ENCODE assay signal across 1 cellular context in the genomic region with DNA sequence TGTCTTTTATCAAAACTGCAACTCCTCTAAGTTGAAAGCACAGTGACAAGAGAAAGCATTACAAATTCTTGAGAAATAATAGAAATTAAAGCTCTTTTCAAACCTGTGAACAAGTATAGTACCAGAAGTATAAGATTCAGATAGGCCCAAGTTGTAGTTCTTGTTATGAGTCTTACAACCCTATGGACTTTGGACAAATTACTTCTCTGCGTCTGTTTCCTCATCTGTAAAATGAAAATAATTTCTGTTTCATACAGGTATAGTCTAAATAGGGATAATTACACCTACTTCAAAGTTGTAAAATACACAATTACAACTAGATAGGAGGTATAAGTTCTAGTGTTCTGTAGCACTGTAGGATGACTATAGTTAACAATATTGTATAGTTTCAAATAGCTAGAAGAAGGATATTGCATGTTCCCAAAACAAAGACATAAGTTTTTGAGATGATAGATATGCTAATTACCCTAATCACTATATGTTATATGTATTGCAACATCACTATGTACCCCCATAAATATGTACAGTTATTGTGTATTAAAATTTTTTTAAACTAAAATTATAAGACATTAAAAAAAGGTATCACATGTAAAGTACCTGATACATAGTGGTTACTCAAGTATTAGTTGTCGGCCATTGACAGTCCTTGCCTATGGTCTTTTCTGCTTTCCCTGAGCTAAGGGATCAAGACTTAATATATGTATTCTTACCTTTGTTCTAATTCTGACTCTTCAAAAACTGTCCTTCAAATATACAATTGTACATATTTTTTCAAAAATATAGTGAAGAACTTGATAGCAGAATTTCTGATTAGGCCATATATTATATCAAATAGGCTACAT.
TF ChIP-seq lines count a peak whose summit lies in the region.

No MANE protein-coding gene starts in this region.

TF ChIP-seq in K562, 482 proteins besides CTCF, POLR2A, EP300 and RAD21 (continued from another document and continues in another):
- TF ChIP-seq, protein P1, sequence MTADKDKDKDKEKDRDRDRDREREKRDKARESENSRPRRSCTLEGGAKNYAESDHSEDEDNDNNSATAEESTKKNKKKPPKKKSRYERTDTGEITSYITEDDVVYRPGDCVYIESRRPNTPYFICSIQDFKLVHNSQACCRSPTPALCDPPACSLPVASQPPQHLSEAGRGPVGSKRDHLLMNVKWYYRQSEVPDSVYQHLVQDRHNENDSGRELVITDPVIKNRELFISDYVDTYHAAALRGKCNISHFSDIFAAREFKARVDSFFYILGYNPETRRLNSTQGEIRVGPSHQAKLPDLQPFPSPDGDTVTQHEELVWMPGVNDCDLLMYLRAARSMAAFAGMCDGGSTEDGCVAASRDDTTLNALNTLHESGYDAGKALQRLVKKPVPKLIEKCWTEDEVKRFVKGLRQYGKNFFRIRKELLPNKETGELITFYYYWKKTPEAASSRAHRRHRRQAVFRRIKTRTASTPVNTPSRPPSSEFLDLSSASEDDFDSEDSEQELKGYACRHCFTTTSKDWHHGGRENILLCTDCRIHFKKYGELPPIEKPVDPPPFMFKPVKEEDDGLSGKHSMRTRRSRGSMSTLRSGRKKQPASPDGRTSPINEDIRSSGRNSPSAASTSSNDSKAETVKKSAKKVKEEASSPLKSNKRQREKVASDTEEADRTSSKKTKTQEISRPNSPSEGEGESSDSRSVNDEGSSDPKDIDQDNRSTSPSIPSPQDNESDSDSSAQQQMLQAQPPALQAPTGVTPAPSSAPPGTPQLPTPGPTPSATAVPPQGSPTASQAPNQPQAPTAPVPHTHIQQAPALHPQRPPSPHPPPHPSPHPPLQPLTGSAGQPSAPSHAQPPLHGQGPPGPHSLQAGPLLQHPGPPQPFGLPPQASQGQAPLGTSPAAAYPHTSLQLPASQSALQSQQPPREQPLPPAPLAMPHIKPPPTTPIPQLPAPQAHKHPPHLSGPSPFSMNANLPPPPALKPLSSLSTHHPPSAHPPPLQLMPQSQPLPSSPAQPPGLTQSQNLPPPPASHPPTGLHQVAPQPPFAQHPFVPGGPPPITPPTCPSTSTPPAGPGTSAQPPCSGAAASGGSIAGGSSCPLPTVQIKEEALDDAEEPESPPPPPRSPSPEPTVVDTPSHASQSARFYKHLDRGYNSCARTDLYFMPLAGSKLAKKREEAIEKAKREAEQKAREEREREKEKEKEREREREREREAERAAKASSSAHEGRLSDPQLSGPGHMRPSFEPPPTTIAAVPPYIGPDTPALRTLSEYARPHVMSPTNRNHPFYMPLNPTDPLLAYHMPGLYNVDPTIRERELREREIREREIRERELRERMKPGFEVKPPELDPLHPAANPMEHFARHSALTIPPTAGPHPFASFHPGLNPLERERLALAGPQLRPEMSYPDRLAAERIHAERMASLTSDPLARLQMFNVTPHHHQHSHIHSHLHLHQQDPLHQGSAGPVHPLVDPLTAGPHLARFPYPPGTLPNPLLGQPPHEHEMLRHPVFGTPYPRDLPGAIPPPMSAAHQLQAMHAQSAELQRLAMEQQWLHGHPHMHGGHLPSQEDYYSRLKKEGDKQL (CRISPR knock-in tag; IDR thresholded peaks at IDR 0.05; ENCODE audit: borderline replicate concordance) = no peak
- 0 out of 2 replicates have a peak, but pooled peaks have one; percentile 19 for TF ChIP-seq ARID1B (IDR thresholded peaks at IDR 0.05)
- TF ChIP-seq HDAC3 (IDR thresholded peaks at IDR 0.05; ENCODE audit: borderline replicate concordance, partially characterized antibody) = peak; percentile 49
- no peak for TF ChIP-seq CCAR2 (IDR thresholded peaks at IDR 0.05; ENCODE audit: low read depth, low read length)
- TF ChIP-seq NR3C1 (CRISPR knock-in tag; IDR thresholded peaks at IDR 0.05) = no peak
- TF ChIP-seq, protein P2, sequence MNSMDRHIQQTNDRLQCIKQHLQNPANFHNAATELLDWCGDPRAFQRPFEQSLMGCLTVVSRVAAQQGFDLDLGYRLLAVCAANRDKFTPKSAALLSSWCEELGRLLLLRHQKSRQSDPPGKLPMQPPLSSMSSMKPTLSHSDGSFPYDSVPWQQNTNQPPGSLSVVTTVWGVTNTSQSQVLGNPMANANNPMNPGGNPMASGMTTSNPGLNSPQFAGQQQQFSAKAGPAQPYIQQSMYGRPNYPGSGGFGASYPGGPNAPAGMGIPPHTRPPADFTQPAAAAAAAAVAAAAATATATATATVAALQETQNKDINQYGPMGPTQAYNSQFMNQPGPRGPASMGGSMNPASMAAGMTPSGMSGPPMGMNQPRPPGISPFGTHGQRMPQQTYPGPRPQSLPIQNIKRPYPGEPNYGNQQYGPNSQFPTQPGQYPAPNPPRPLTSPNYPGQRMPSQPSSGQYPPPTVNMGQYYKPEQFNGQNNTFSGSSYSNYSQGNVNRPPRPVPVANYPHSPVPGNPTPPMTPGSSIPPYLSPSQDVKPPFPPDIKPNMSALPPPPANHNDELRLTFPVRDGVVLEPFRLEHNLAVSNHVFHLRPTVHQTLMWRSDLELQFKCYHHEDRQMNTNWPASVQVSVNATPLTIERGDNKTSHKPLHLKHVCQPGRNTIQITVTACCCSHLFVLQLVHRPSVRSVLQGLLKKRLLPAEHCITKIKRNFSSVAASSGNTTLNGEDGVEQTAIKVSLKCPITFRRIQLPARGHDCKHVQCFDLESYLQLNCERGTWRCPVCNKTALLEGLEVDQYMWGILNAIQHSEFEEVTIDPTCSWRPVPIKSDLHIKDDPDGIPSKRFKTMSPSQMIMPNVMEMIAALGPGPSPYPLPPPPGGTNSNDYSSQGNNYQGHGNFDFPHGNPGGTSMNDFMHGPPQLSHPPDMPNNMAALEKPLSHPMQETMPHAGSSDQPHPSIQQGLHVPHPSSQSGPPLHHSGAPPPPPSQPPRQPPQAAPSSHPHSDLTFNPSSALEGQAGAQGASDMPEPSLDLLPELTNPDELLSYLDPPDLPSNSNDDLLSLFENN (IDR thresholded peaks at IDR 0.05; ENCODE audit: low read depth in 2 of 2, low read length in 2 of 2) = no peak
- TF ChIP-seq CEBPB (tag; IDR thresholded peaks at IDR 0.05) = peak; percentile 97
- TF ChIP-seq MED1 (CRISPR knock-in tag; IDR thresholded peaks at IDR 0.05; ENCODE audit: borderline replicate concordance) = no peak
- TF ChIP-seq ETS2 (tag; IDR thresholded peaks at IDR 0.05; ENCODE audit: borderline replicate concordance, poor library complexity, severe bottlenecking) = no peak
- no peak for TF ChIP-seq ZNF239 (CRISPR knock-in tag; IDR thresholded peaks at IDR 0.05)
- TF ChIP-seq CEBPG (CRISPR knock-in tag; IDR thresholded peaks at IDR 0.05) = no peak
- peak; percentile 91 to 94 for TF ChIP-seq CEBPG (tag; conservative IDR thresholded peaks at IDR 0.05 in 1 of 2, IDR thresholded peaks at IDR 0.05 in 1 of 2)
- TF ChIP-seq, protein P3, sequence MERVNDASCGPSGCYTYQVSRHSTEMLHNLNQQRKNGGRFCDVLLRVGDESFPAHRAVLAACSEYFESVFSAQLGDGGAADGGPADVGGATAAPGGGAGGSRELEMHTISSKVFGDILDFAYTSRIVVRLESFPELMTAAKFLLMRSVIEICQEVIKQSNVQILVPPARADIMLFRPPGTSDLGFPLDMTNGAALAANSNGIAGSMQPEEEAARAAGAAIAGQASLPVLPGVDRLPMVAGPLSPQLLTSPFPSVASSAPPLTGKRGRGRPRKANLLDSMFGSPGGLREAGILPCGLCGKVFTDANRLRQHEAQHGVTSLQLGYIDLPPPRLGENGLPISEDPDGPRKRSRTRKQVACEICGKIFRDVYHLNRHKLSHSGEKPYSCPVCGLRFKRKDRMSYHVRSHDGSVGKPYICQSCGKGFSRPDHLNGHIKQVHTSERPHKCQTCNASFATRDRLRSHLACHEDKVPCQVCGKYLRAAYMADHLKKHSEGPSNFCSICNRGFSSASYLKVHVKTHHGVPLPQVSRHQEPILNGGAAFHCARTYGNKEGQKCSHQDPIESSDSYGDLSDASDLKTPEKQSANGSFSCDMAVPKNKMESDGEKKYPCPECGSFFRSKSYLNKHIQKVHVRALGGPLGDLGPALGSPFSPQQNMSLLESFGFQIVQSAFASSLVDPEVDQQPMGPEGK (CRISPR knock-in tag; IDR thresholded peaks at IDR 0.05; ENCODE audit: borderline replicate concordance) = no peak
- TF ChIP-seq GATAD2A (IDR thresholded peaks at IDR 0.05) = no peak
- no peak for TF ChIP-seq CHD1 (IDR thresholded peaks at IDR 0.05; ENCODE audit: low read length)
- TF ChIP-seq POU5F1 (IDR thresholded peaks at IDR 0.05; ENCODE audit: borderline replicate concordance, low read depth, low read length, partially characterized antibody) = no peak
- TF ChIP-seq JUND (IDR thresholded peaks at IDR 0.05; ENCODE audit: borderline replicate concordance, low read depth, low read length) = no peak
- TF ChIP-seq JUND (tag; IDR thresholded peaks at IDR 0.05; ENCODE audit: borderline replicate concordance, low read depth, low read length) = no peak
- TF ChIP-seq, protein P4, sequence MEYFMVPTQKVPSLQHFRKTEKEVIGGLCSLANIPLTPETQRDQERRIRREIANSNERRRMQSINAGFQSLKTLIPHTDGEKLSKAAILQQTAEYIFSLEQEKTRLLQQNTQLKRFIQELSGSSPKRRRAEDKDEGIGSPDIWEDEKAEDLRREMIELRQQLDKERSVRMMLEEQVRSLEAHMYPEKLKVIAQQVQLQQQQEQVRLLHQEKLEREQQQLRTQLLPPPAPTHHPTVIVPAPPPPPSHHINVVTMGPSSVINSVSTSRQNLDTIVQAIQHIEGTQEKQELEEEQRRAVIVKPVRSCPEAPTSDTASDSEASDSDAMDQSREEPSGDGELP (CRISPR knock-in tag; IDR thresholded peaks at IDR 0.05; ENCODE audit: borderline replicate concordance) = no peak
- TF ChIP-seq, protein P5, sequence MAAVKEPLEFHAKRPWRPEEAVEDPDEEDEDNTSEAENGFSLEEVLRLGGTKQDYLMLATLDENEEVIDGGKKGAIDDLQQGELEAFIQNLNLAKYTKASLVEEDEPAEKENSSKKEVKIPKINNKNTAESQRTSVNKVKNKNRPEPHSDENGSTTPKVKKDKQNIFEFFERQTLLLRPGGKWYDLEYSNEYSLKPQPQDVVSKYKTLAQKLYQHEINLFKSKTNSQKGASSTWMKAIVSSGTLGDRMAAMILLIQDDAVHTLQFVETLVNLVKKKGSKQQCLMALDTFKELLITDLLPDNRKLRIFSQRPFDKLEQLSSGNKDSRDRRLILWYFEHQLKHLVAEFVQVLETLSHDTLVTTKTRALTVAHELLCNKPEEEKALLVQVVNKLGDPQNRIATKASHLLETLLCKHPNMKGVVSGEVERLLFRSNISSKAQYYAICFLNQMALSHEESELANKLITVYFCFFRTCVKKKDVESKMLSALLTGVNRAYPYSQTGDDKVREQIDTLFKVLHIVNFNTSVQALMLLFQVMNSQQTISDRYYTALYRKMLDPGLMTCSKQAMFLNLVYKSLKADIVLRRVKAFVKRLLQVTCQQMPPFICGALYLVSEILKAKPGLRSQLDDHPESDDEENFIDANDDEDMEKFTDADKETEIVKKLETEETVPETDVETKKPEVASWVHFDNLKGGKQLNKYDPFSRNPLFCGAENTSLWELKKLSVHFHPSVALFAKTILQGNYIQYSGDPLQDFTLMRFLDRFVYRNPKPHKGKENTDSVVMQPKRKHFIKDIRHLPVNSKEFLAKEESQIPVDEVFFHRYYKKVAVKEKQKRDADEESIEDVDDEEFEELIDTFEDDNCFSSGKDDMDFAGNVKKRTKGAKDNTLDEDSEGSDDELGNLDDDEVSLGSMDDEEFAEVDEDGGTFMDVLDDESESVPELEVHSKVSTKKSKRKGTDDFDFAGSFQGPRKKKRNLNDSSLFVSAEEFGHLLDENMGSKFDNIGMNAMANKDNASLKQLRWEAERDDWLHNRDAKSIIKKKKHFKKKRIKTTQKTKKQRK (IDR thresholded peaks at IDR 0.05; ENCODE audit: borderline replicate concordance, low read depth, low read length) = no peak
- TF ChIP-seq HIVEP1 (CRISPR knock-in tag; IDR thresholded peaks at IDR 0.05) = no peak
- no peak for TF ChIP-seq PTBP1 (IDR thresholded peaks at IDR 0.05; ENCODE audit: low read depth, low read length)
- no peak for TF ChIP-seq SIRT6 (IDR thresholded peaks at IDR 0.05; ENCODE audit: low read depth, low read length)
- peak; percentile 11; the same call in 1 of the 2 replicates for TF ChIP-seq ILF3 (IDR thresholded peaks at IDR 0.05; ENCODE audit: borderline replicate concordance)
- TF ChIP-seq, protein P6, sequence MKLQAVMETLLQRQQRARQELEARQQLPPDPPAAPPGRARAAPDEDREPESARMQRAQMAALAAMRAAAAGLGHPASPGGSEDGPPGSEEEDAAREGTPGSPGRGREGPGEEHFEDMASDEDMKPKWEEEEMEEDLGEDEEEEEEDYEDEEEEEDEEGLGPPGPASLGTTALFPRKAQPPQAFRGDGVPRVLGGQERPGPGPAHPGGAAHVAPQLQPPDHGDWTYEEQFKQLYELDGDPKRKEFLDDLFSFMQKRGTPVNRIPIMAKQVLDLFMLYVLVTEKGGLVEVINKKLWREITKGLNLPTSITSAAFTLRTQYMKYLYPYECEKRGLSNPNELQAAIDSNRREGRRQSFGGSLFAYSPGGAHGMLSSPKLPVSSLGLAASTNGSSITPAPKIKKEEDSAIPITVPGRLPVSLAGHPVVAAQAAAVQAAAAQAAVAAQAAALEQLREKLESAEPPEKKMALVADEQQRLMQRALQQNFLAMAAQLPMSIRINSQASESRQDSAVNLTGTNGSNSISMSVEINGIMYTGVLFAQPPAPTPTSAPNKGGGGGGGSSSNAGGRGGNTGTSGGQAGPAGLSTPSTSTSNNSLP (IDR thresholded peaks at IDR 0.05; ENCODE audit: borderline replicate concordance, low read depth, low read length) = peak; percentile 73; the same call in 1 of the 2 replicates
- TF ChIP-seq SPI1 (IDR thresholded peaks at IDR 0.05; ENCODE audit: borderline replicate concordance, low read depth, low read length) = no peak
- TF ChIP-seq, protein P7, sequence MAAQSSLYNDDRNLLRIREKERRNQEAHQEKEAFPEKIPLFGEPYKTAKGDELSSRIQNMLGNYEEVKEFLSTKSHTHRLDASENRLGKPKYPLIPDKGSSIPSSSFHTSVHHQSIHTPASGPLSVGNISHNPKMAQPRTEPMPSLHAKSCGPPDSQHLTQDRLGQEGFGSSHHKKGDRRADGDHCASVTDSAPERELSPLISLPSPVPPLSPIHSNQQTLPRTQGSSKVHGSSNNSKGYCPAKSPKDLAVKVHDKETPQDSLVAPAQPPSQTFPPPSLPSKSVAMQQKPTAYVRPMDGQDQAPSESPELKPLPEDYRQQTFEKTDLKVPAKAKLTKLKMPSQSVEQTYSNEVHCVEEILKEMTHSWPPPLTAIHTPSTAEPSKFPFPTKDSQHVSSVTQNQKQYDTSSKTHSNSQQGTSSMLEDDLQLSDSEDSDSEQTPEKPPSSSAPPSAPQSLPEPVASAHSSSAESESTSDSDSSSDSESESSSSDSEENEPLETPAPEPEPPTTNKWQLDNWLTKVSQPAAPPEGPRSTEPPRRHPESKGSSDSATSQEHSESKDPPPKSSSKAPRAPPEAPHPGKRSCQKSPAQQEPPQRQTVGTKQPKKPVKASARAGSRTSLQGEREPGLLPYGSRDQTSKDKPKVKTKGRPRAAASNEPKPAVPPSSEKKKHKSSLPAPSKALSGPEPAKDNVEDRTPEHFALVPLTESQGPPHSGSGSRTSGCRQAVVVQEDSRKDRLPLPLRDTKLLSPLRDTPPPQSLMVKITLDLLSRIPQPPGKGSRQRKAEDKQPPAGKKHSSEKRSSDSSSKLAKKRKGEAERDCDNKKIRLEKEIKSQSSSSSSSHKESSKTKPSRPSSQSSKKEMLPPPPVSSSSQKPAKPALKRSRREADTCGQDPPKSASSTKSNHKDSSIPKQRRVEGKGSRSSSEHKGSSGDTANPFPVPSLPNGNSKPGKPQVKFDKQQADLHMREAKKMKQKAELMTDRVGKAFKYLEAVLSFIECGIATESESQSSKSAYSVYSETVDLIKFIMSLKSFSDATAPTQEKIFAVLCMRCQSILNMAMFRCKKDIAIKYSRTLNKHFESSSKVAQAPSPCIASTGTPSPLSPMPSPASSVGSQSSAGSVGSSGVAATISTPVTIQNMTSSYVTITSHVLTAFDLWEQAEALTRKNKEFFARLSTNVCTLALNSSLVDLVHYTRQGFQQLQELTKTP (IDR thresholded peaks at IDR 0.05; ENCODE audit: low read depth in 1 of 2, partially characterized antibody in 2 of 2) = peak in 1 of 2 experiments; percentile 16
